In the genomic region with DNA sequence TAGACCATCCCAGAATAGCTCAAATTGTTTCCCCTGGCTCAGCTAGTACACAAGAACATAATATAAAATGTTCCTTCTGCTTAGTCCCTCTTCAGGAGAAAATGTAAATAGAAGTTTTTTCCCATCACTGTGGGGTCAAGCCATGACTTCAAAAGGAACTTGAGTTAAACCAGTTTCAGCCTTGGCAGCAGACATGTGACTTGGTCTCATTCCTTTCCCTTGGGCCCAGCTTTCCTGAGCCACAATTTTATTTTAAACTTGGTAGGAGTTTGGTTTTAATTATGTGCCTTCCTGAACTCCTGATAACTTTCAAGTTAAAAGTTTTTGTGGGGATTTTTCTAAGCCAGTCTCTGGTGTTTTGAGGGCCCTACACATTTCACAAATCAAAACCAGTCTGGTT, we compare ENCODE assay signal across 8 cellular contexts.
A peak's percentile ranks its signal among the peaks of the same experiment; 100 is the strongest.
DNase-seq lines count a peak whose midpoint lies in the region; ATAC-seq, FAIRE-seq and TF ChIP-seq lines count a peak whose summit lies in the region.
"Not testable (repeated sequence)": the region's sequence is repeated elsewhere in the genome, so short reads cannot be mapped to it uniquely, and the experiment has no call there.

No MANE protein-coding gene starts in this region.

- H3K9me2 ChIP-seq in Karpas-422 (replicated peaks; ENCODE audit: insufficient read depth, low read length): not testable (repeated sequence)

- H3K79me2 ChIP-seq in Karpas-422 (ENCODE audit: low read length); mesendoderm (ENCODE audit: control insufficient read depth, insufficient read depth, low read length); trophoblast cell (ENCODE audit: control insufficient read depth, insufficient read depth, low read length, poor library complexity): not testable (repeated sequence)

- H3K18ac ChIP-seq in mesendoderm (ENCODE audit: low read length); trophoblast cell (ENCODE audit: low read length): not testable (repeated sequence)

- H2BK12ac ChIP-seq in trophoblast cell (ENCODE audit: low read length): not testable (repeated sequence)

- H3K56ac ChIP-seq in mesendoderm (ENCODE audit: low read length): not testable (repeated sequence)

- H4K91ac ChIP-seq in trophoblast cell (ENCODE audit: low read depth, low read length): not testable (repeated sequence)

- H2BK15ac ChIP-seq in mesendoderm (replicated peaks; ENCODE audit: low read depth): not testable (repeated sequence)

- H3K36me3 ChIP-seq in Karpas-422 (ENCODE audit: insufficient read depth, low read length); heart left ventricle; mesendoderm (ENCODE audit: control insufficient read depth, insufficient read depth, low read length); trophoblast cell (ENCODE audit: control insufficient read depth in 1 of 2, insufficient read depth in 2 of 2, low read length in 2 of 2); stomach smooth muscle (ENCODE audit: control insufficient read depth in 2 of 2, insufficient read depth in 2 of 2, low read length in 2 of 2); vagina: not testable (repeated sequence)

- not testable (repeated sequence) for H3K23ac ChIP-seq in mesendoderm (ENCODE audit: low read length); trophoblast cell (ENCODE audit: low read length)

- H3K4me1 ChIP-seq in Karpas-422 (ENCODE audit: low read length) (peaks cover 17% of the 10 kb centered on the region), heart left ventricle (peaks cover 0 to 80% (median 40%) of the 10 kb centered on the region in 12 donors), stomach smooth muscle (ENCODE audit: control insufficient read depth, insufficient read depth, low read length) (peaks cover 47% of the 10 kb centered on the region), vagina (peaks cover 21% of the 10 kb centered on the region)
- H3K4me1 ChIP-seq in mesendoderm (ENCODE audit: control insufficient read depth, low read depth, low read length); trophoblast cell (ENCODE audit: control insufficient read depth in 1 of 2, insufficient read depth in 2 of 2, low read length in 2 of 2): not testable (repeated sequence)

- not testable (repeated sequence) for TF ChIP-seq POLR2A in heart left ventricle (IDR thresholded peaks at IDR 0.05); vagina (IDR thresholded peaks at IDR 0.05)

- H2BK5ac ChIP-seq in mesendoderm (ENCODE audit: low read length); trophoblast cell (ENCODE audit: low read depth, low read length, poor library complexity): not testable (repeated sequence)

- H4K5ac ChIP-seq in mesendoderm (ENCODE audit: low read length): not testable (repeated sequence)

- H2BK120ac ChIP-seq in mesendoderm (ENCODE audit: low read depth, low read length): peak overlapping the region; percentile 45
- peak overlapping the region; percentile 22 for H2BK120ac ChIP-seq in trophoblast cell (ENCODE audit: insufficient read depth, low read length, poor library complexity)

- not testable (repeated sequence) for H2AK5ac ChIP-seq in mesendoderm (ENCODE audit: low read length); trophoblast cell (ENCODE audit: low read length)

- H3K4ac ChIP-seq in mesendoderm (ENCODE audit: low read depth, low read length); trophoblast cell (ENCODE audit: low read depth, low read length): not testable (repeated sequence)

- H4K8ac ChIP-seq in mesendoderm (ENCODE audit: low read depth, low read length); trophoblast cell (ENCODE audit: low read depth, low read length): not testable (repeated sequence)

- intact Hi-C loops in heart left ventricle (cut with DNase I); vagina (cut with DNase I): not testable (repeated sequence)

- ATAC-seq in heart left ventricle: not testable (repeated sequence)

- H3K14ac ChIP-seq in trophoblast cell (ENCODE audit: low read length): not testable (repeated sequence)

- H3K4me3 ChIP-seq in Karpas-422 (ENCODE audit: low read length); heart left ventricle; mesendoderm (ENCODE audit: low read length); trophoblast cell (ENCODE audit: low read depth, low read length); vagina: not testable (repeated sequence)
- peak overlapping the region in 1 of 2 donors; percentile 17 for H3K4me3 ChIP-seq in stomach smooth muscle (ENCODE audit: low read length in 2 of 2)

- H3K27ac ChIP-seq in Karpas-422 (ENCODE audit: low read length): 0 out of 2 replicates have a peak overlapping the region, but pooled peaks have one; percentile 48
- H3K27ac ChIP-seq in heart left ventricle: peak overlapping the region; percentile 7 to 82 (median 55)
- H3K27ac ChIP-seq in mesendoderm (ENCODE audit: low read depth, low read length); trophoblast cell (ENCODE audit: low read depth, low read length): not testable (repeated sequence)
- peak overlapping the region; percentile 77 for H3K27ac ChIP-seq in stomach smooth muscle (ENCODE audit: low read length)
- peak overlapping the region; percentile 54 for H3K27ac ChIP-seq in vagina

- peak; percentile 61 for FAIRE-seq in endometrium (lab: Jason Lieb, UNC)

- H4K20me1 ChIP-seq in Karpas-422 (ENCODE audit: insufficient read depth, low read depth, low read length): not testable (repeated sequence)

- H2AFZ ChIP-seq in Karpas-422 (ENCODE audit: low read length); trophoblast cell (ENCODE audit: insufficient read depth, low read length, poor library complexity): not testable (repeated sequence)

- not testable (repeated sequence) for H3K27me3 ChIP-seq in Karpas-422 (ENCODE audit: low read length); heart left ventricle; mesendoderm (ENCODE audit: insufficient read depth, low read length, poor library complexity); trophoblast cell (ENCODE audit: insufficient read depth, low read length); stomach smooth muscle (ENCODE audit: control insufficient read depth in 1 of 2, insufficient read depth in 2 of 2, low read length in 2 of 2); vagina

- H3K4me2 ChIP-seq in Karpas-422 (ENCODE audit: low read depth, low read length, poor library complexity, severe bottlenecking): peak overlapping the region; percentile 54
- not testable (repeated sequence) for H3K4me2 ChIP-seq in mesendoderm (ENCODE audit: low read length); trophoblast cell (ENCODE audit: low read length)

- H3K9ac ChIP-seq in Karpas-422 (ENCODE audit: low read length); mesendoderm (ENCODE audit: low read length); trophoblast cell (ENCODE audit: low read length); stomach smooth muscle (ENCODE audit: low read length in 2 of 2): not testable (repeated sequence)

- not testable (repeated sequence) for H4K12ac ChIP-seq in trophoblast cell (ENCODE audit: low read depth, low read length)

- not testable (repeated sequence) for H3K79me1 ChIP-seq in mesendoderm (ENCODE audit: low read length); trophoblast cell (ENCODE audit: low read length)

- H3K9me3 ChIP-seq in Karpas-422 (ENCODE audit: low read length); heart left ventricle; trophoblast cell (ENCODE audit: insufficient read depth, low read depth, low read length); stomach smooth muscle (ENCODE audit: control insufficient read depth in 2 of 2, low read length in 2 of 2); vagina: not testable (repeated sequence)

- DNase-seq in Karpas-422; heart left ventricle; mesendoderm; trophoblast cell; vagina (ENCODE audit: extremely low spot score in 2 of 2): not testable (repeated sequence)
- DNase-seq in amniotic epithelial cell (ENCODE audit: low read depth): peak; percentile 21

- TF ChIP-seq CTCF in heart left ventricle (IDR thresholded peaks at IDR 0.05); vagina (IDR thresholded peaks at IDR 0.05): not testable (repeated sequence)
